In genomic region chr10:70984986-70985719, GRCh38 we compare ENCODE assay signal across 27 cellular contexts.
A peak's percentile ranks its signal among the peaks of the same experiment; 100 is the strongest.
DNase-seq lines count a peak whose midpoint lies in the region; ATAC-seq and TF ChIP-seq lines count a peak whose summit lies in the region.
"Had no signal": no experiment of that assay in that cellular context is flagged by ENCODE, and none has a peak within 500 bp of the region (broad histone marks: within the 10 kb centered on the region; RNA-seq: fewer than 3 reads in every experiment).

No MANE protein-coding gene starts in this region.

- no peak overlapping the region for H2BK12ac ChIP-seq in trophoblast cell (ENCODE audit: low read length)

- no peak overlapping the region for H3K4me3 Mint-ChIP-seq in activated T-cell treated with anti-CD3 and anti-CD28 coated beads, Interleukin-2, amount 50 U/mL, for 4 hours
- H3K4me3 Mint-ChIP-seq: activated naive CD4-positive, alpha-beta T cell treated with anti-CD3 and anti-CD28 coated beads, Interleukin-2, amount 10 ng/mL, durations not matched to agents 7 days and 5 days; activated T-helper 1 cell treated with anti-CD3 and anti-CD28 coated beads, Interleukin-12 subunit alpha, Interleukin-12 subunit beta, Interleukin-2, Interleukin-4 antibody, amounts not matched to agents 30 ng/mL and 10 ng/mL and 1 ng/mL, durations not matched to agents 14 hours and 24 hours and 36 hours; CD8-positive, alpha-beta T cell; IgD-negative memory B cell; neural progenitor cell; stimulated activated naive CD8-positive, alpha-beta T cell treated with anti-CD3 and anti-CD28 coated beads, Interleukin-15, Interleukin-2, amounts not matched to agents 100 ng/mL and 50 ng/mL, for 24 hours had no signal

- no peak overlapping the region for H3K14ac ChIP-seq in trophoblast cell (ENCODE audit: low read length)

- H3K36me3 ChIP-seq in trophoblast cell (ENCODE audit: control insufficient read depth in 1 of 2, insufficient read depth in 2 of 2, low read length in 2 of 2): no peaks in the 10 kb centered on the region
- H3K36me3 ChIP-seq: brain microvascular endothelial cell, left lung, neural progenitor cell, right atrium auricular region, SJSA1, thoracic aorta had no signal

- no peak overlapping the region for H4K8ac ChIP-seq in trophoblast cell (ENCODE audit: low read depth, low read length)

- no peaks in the 10 kb centered on the region for H3K36me3 Mint-ChIP-seq in activated T-cell treated with anti-CD3 and anti-CD28 coated beads, Interleukin-2, amount 50 U/mL, for 4 hours (ENCODE audit: insufficient read depth)
- H3K36me3 Mint-ChIP-seq: activated naive CD4-positive, alpha-beta T cell treated with anti-CD3 and anti-CD28 coated beads, Interleukin-2, amount 10 ng/mL, durations not matched to agents 7 days and 5 days; CD8-positive, alpha-beta T cell; IgD-negative memory B cell; neural progenitor cell had no signal

- H3K18ac ChIP-seq in trophoblast cell (ENCODE audit: low read length): no peak overlapping the region

- H3K4me3 ChIP-seq in trophoblast cell (ENCODE audit: low read depth, low read length): no peak overlapping the region
- H3K4me3 ChIP-seq: GM12878, left lung, neural progenitor cell, right atrium auricular region, SJSA1, thoracic aorta had no signal

- H3K27ac ChIP-seq in VCaP: peak overlapping the region; percentile 26
- H3K27ac ChIP-seq in epithelial cell of prostate: peak overlapping the region; percentile 32
- H3K27ac ChIP-seq in trophoblast cell (ENCODE audit: low read depth, low read length): peak overlapping the region; percentile 28
- H3K27ac ChIP-seq: brain microvascular endothelial cell, left lung, neural progenitor cell, right atrium auricular region, SJSA1, thoracic aorta had no signal

- ATAC-seq in activated T-cell treated with anti-CD3 and anti-CD28 coated beads, Interleukin-2, amount 50 U/mL, for 4 hours: no peak
- ATAC-seq in GM18498 (IDR thresholded peaks at IDR 0.05; ENCODE audit: unreplicated experiment): no peak
- no peak for ATAC-seq in HG03135 (IDR thresholded peaks at IDR 0.05; ENCODE audit: unreplicated experiment)
- ATAC-seq: GM12878, left lung had no signal

- no peak for TF ChIP-seq CTCF in VCaP (conservative IDR thresholded peaks at IDR 0.05)

- H4K12ac ChIP-seq in trophoblast cell (ENCODE audit: low read depth, low read length): no peak overlapping the region

- H3K9ac ChIP-seq in trophoblast cell (ENCODE audit: low read length): no peak overlapping the region
- H3K9ac ChIP-seq: neural progenitor cell had no signal

- no peaks in the 10 kb centered on the region for H3K27me3 ChIP-seq in trophoblast cell (ENCODE audit: insufficient read depth, low read length)
- H3K27me3 ChIP-seq: brain microvascular endothelial cell, left lung, neural progenitor cell, right atrium auricular region, SJSA1 had no signal

- no CpG with 5 or more reads among the region's 8 CpGs for WGBS in trophoblast cell (ENCODE audit: extremely low coverage, insufficient coverage, insufficient read length)

- no peaks in the 10 kb centered on the region for H3K9me3 Mint-ChIP-seq in activated T-cell treated with anti-CD3 and anti-CD28 coated beads, Interleukin-2, amount 50 U/mL, for 4 hours
- H3K9me3 Mint-ChIP-seq: activated naive CD4-positive, alpha-beta T cell treated with anti-CD3 and anti-CD28 coated beads, Interleukin-2, amount 10 ng/mL, durations not matched to agents 7 days and 5 days; activated T-helper 1 cell treated with anti-CD3 and anti-CD28 coated beads, Interleukin-12 subunit alpha, Interleukin-12 subunit beta, Interleukin-2, Interleukin-4 antibody, amounts not matched to agents 30 ng/mL and 10 ng/mL and 1 ng/mL, durations not matched to agents 14 hours and 24 hours and 36 hours; CD8-positive, alpha-beta T cell; IgD-negative memory B cell; neural progenitor cell; stimulated activated naive CD8-positive, alpha-beta T cell treated with anti-CD3 and anti-CD28 coated beads, Interleukin-15, Interleukin-2, amounts not matched to agents 100 ng/mL and 50 ng/mL, for 24 hours had no signal

- H3K4me2 ChIP-seq in trophoblast cell (ENCODE audit: low read length): no peak overlapping the region
- H3K4me2 ChIP-seq: neural progenitor cell had no signal

- H3K4ac ChIP-seq in trophoblast cell (ENCODE audit: low read depth, low read length): no peak overlapping the region

- DNase-seq in EH (ENCODE audit: low read depth): peak; percentile 5
- no peak for DNase-seq in epithelial cell of prostate (ENCODE audit: low read depth, low spot score)
- peak; percentile 84 to 91 for DNase-seq in trophoblast cell
- no peak for DNase-seq in NCI-H187 (lab: John Stamatoyannopoulos, UW)
- no peak for DNase-seq in activated T-cell treated with anti-CD3 and anti-CD28 coated beads, Interleukin-2, amount 50 U/mL, for 4 hours
- DNase-seq: activated naive CD4-positive, alpha-beta T cell treated with anti-CD3 and anti-CD28 coated beads, Interleukin-2, amount 10 ng/mL, durations not matched to agents 7 days and 5 days; amniotic stem cell; brain microvascular endothelial cell; CD8-positive, alpha-beta T cell; H7; left lung; mesenchymal stem cell; NCI-H1092 treated with DMSO at 0.1 percent for 48 hours; NCI-H1694 treated with DMSO at 0.1 percent for 48 hours; NCI-H2171; stimulated activated CD4-positive, alpha-beta T cell treated with anti-CD3 and anti-CD28 coated beads, Interleukin-2, amount 100 ng/mL, for 24 hours had no signal

- H3K4me1 ChIP-seq in trophoblast cell (ENCODE audit: control insufficient read depth in 1 of 2, insufficient read depth in 2 of 2, low read length in 2 of 2): peaks cover 16 to 25% of the 10 kb centered on the region in 2 experiments
- H3K4me1 ChIP-seq: left lung, neural progenitor cell, right atrium auricular region, SJSA1 had no signal

- peak overlapping the region; percentile 62 for H4K91ac ChIP-seq in trophoblast cell (ENCODE audit: low read depth, low read length)

- H2BK120ac ChIP-seq in trophoblast cell (ENCODE audit: insufficient read depth, low read length, poor library complexity): peak overlapping the region; percentile 78

- no peaks in the 10 kb centered on the region for H3K27me3 Mint-ChIP-seq in activated T-cell treated with anti-CD3 and anti-CD28 coated beads, Interleukin-2, amount 50 U/mL, for 4 hours (ENCODE audit: low read depth)
- H3K27me3 Mint-ChIP-seq: activated naive CD4-positive, alpha-beta T cell treated with anti-CD3 and anti-CD28 coated beads, Interleukin-2, amount 10 ng/mL, durations not matched to agents 7 days and 5 days; stimulated activated naive CD8-positive, alpha-beta T cell treated with anti-CD3 and anti-CD28 coated beads, Interleukin-15, Interleukin-2, amounts not matched to agents 100 ng/mL and 50 ng/mL, for 24 hours had no signal

- H3K4me1 Mint-ChIP-seq in activated T-cell treated with anti-CD3 and anti-CD28 coated beads, Interleukin-2, amount 50 U/mL, for 4 hours (ENCODE audit: low read depth): peaks cover 10% of the 10 kb centered on the region

- H2AFZ ChIP-seq in trophoblast cell (ENCODE audit: insufficient read depth, low read length, poor library complexity): no peak overlapping the region
- H2AFZ ChIP-seq: neural progenitor cell had no signal

- H3K79me2 ChIP-seq in trophoblast cell (ENCODE audit: control insufficient read depth, insufficient read depth, low read length, poor library complexity): no peaks in the 10 kb centered on the region

- no peak overlapping the region for H2AK5ac ChIP-seq in trophoblast cell (ENCODE audit: low read length)

- no peak overlapping the region for H3K23ac ChIP-seq in trophoblast cell (ENCODE audit: low read length)

- H2BK5ac ChIP-seq in trophoblast cell (ENCODE audit: low read depth, low read length, poor library complexity): peak overlapping the region; percentile 4

- peaks cover 4% of the 10 kb centered on the region for H3K79me1 ChIP-seq in trophoblast cell (ENCODE audit: low read length)

- H3K9me3 ChIP-seq in trophoblast cell (ENCODE audit: insufficient read depth, low read depth, low read length): no peaks in the 10 kb centered on the region
- H3K9me3 ChIP-seq: left lung, SJSA1, thoracic aorta had no signal

Comparison
In these comparisons a context has a peak if more than half of its experiments do, and no peak if none do; other contexts are left out.
1. DNase-seq: peak in EH (single experiment) and trophoblast cell (2 of 2); none in epithelial cell of prostate (single experiment), NCI-H187 (0 of 2) and activated T-cell treated with anti-CD3 and anti-CD28 coated beads, Interleukin-2, amount 50 U/mL, for 4 hours (single experiment).
2. Peak in every context shown above with its lines, with median percentiles within 50 percentile points of each other: H3K27ac ChIP-seq.